ENCODE assay signal across 8 cellular contexts in genomic region chr4:40149960-40150385, GRCh38. TPM values are rescaled to one million over a fixed set of nuclear protein-coding genes. Genes with fewer than 3 reads are reported as not detected.
DNase-seq lines count a peak whose midpoint lies in the region; ATAC-seq and TF ChIP-seq lines count a peak whose summit lies in the region.

No MANE protein-coding gene starts in this region.

- H3K27me3 ChIP-seq in RWPE2 (ENCODE audit: insufficient read depth, poor library complexity, severe bottlenecking) (no peaks in the 10 kb centered on the region), parathyroid adenoma (ENCODE audit: control insufficient read depth, insufficient read depth, low read length) (no peaks in the 10 kb centered on the region), upper lobe of right lung (no peaks in the 10 kb centered on the region)

- H3K27me3 Mint-ChIP-seq in activated T-helper 1 cell treated with anti-CD3 and anti-CD28 coated beads, Interleukin-12 subunit alpha, Interleukin-12 subunit beta, Interleukin-2, Interleukin-4 antibody, amounts not matched to agents 30 ng/mL and 10 ng/mL and 1 ng/mL, durations not matched to agents 14 hours and 24 hours and 36 hours (ENCODE audit: insufficient read depth), result no peaks in the 10 kb centered on the region

- no peak overlapping the region for H3K4me2 ChIP-seq in parathyroid adenoma (ENCODE audit: low read length)

- H3K9me3 Mint-ChIP-seq in activated T-helper 1 cell treated with anti-CD3 and anti-CD28 coated beads, Interleukin-12 subunit alpha, Interleukin-12 subunit beta, Interleukin-2, Interleukin-4 antibody, amounts not matched to agents 30 ng/mL and 10 ng/mL and 1 ng/mL, durations not matched to agents 14 hours and 24 hours and 36 hours, result peaks cover 15% of the 10 kb centered on the region

- H3K4me3 ChIP-seq in RWPE2 (ENCODE audit: severe bottlenecking) (no peak overlapping the region), fibroblast of villous mesenchyme (ENCODE audit: low read depth, low read length) (no peak overlapping the region), parathyroid adenoma (ENCODE audit: low read depth, low read length) (no peak overlapping the region), upper lobe of right lung (no peak overlapping the region)

- H3K4me1 Mint-ChIP-seq in activated T-helper 1 cell treated with anti-CD3 and anti-CD28 coated beads, Interleukin-12 subunit alpha, Interleukin-12 subunit beta, Interleukin-2, Interleukin-4 antibody, amounts not matched to agents 30 ng/mL and 10 ng/mL and 1 ng/mL, durations not matched to agents 14 hours and 24 hours and 36 hours (ENCODE audit: low read depth), result no peaks in the 10 kb centered on the region

- DNase-seq in AG20443 (ENCODE audit: low spot score) (peak; percentile 62), RWPE2 (ENCODE audit: low spot score) (no peak), fibroblast of villous mesenchyme (ENCODE audit: low read depth) (peak; percentile 73), upper lobe of right lung (no peak)
- peak; percentile 67 for DNase-seq in activated T-helper 1 cell treated with anti-CD3 and anti-CD28 coated beads, Interleukin-12 subunit alpha, Interleukin-12 subunit beta, Interleukin-2, Interleukin-4 antibody, amounts not matched to agents 30 ng/mL and 10 ng/mL and 1 ng/mL, durations not matched to agents 14 hours and 24 hours and 36 hours (ENCODE audit: low spot score)

- TF ChIP-seq CTCF in LNCAP (IDR thresholded peaks at IDR 0.05) (peak; percentile 87), RWPE2 (IDR thresholded peaks at IDR 0.05; ENCODE audit: poor library complexity, severe bottlenecking) (peak; percentile 86), fibroblast of villous mesenchyme (IDR thresholded peaks at IDR 0.05; ENCODE audit: insufficient read depth, low read depth, low read length) (peak; percentile 80), parathyroid adenoma (IDR thresholded peaks at IDR 0.05) (peak; percentile 69), upper lobe of right lung (IDR thresholded peaks at IDR 0.05) (peak; percentile 94)

- H3K9ac ChIP-seq in parathyroid adenoma, result no peak overlapping the region

- H3K4me1 ChIP-seq in RWPE2 (ENCODE audit: insufficient read depth, poor library complexity, severe bottlenecking) (no peaks in the 10 kb centered on the region), parathyroid adenoma (no peaks in the 10 kb centered on the region), upper lobe of right lung (no peaks in the 10 kb centered on the region)

- intact Hi-C loops in activated T-helper 1 cell treated with anti-CD3 and anti-CD28 coated beads, Interleukin-12 subunit alpha, Interleukin-12 subunit beta, Interleukin-2, Interleukin-4 antibody, amounts not matched to agents 30 ng/mL and 10 ng/mL and 1 ng/mL, durations not matched to agents 14 hours and 24 hours and 36 hours (cut with micrococcal nuclease), result loop anchor here (1.0 to 10.0 kb wide), 10 partner anchors 41 to 692 kb away; no protein-coding TSS in a partner anchor
- intact Hi-C loops in upper lobe of right lung (cut with DNase I), result loop anchor here (10.0 kb wide), 1 partner anchor 155 kb away; no protein-coding TSS in a partner anchor

- H2AFZ ChIP-seq in parathyroid adenoma, result no peak overlapping the region

- H3K27ac ChIP-seq in RWPE2 (ENCODE audit: poor library complexity, severe bottlenecking), result no peak overlapping the region
- no peak overlapping the region for H3K27ac ChIP-seq in parathyroid adenoma
- H3K27ac ChIP-seq in upper lobe of right lung, result no peak overlapping the region

- ATAC-seq in GM18907 (IDR thresholded peaks at IDR 0.05; ENCODE audit: unreplicated experiment), result peak; percentile 73
- ATAC-seq in RWPE2 (ENCODE audit: low read depth), result peak; percentile 51; the same call in 1 of the 3 replicates
- peak; percentile 98 for ATAC-seq in upper lobe of right lung

- peak overlapping the region; percentile 48 for H3K27ac Mint-ChIP-seq in activated T-helper 1 cell treated with anti-CD3 and anti-CD28 coated beads, Interleukin-12 subunit alpha, Interleukin-12 subunit beta, Interleukin-2, Interleukin-4 antibody, amounts not matched to agents 30 ng/mL and 10 ng/mL and 1 ng/mL, durations not matched to agents 14 hours and 24 hours and 36 hours

- peaks cover 35% of the 10 kb centered on the region for H3K36me3 Mint-ChIP-seq in activated T-helper 1 cell treated with anti-CD3 and anti-CD28 coated beads, Interleukin-12 subunit alpha, Interleukin-12 subunit beta, Interleukin-2, Interleukin-4 antibody, amounts not matched to agents 30 ng/mL and 10 ng/mL and 1 ng/mL, durations not matched to agents 14 hours and 24 hours and 36 hours (ENCODE audit: low read depth)

- H3K9me3 ChIP-seq in RWPE2 (ENCODE audit: severe bottlenecking), result no peaks in the 10 kb centered on the region
- no peaks in the 10 kb centered on the region for H3K9me3 ChIP-seq in parathyroid adenoma (ENCODE audit: control insufficient read depth, low read length)
- no peaks in the 10 kb centered on the region for H3K9me3 ChIP-seq in upper lobe of right lung

- H3K36me3 ChIP-seq in RWPE2 (ENCODE audit: low read depth) (no peaks in the 10 kb centered on the region), parathyroid adenoma (ENCODE audit: control insufficient read depth, insufficient read depth, low read length) (no peaks in the 10 kb centered on the region), upper lobe of right lung (peaks cover 6% of the 10 kb centered on the region)

- no peak overlapping the region for H3K4me3 Mint-ChIP-seq in activated T-helper 1 cell treated with anti-CD3 and anti-CD28 coated beads, Interleukin-12 subunit alpha, Interleukin-12 subunit beta, Interleukin-2, Interleukin-4 antibody, amounts not matched to agents 30 ng/mL and 10 ng/mL and 1 ng/mL, durations not matched to agents 14 hours and 24 hours and 36 hours

- H3K79me2 ChIP-seq in parathyroid adenoma, result no peaks in the 10 kb centered on the region

RNA-seq across cellular contexts. Expression of gene RHOH, which starts 46.9 kb away (rescaled TPM):
- 105 and 111 TPM in 2 replicates for total RNA-seq in activated T-helper 1 cell treated with anti-CD3 and anti-CD28 coated beads, Interleukin-12 subunit alpha, Interleukin-12 subunit beta, Interleukin-2, Interleukin-4 antibody, amounts not matched to agents 30 ng/mL and 10 ng/mL and 1 ng/mL, durations not matched to agents 14 hours and 24 hours and 36 hours
- under 0.01 TPM in 1 of 2 replicates, not detected in the other for total RNA-seq in fibroblast of villous mesenchyme
- total RNA-seq in upper lobe of right lung, result 8.8 TPM

Comparison
In these comparisons a context has a peak if more than half of its experiments do, and no peak if none do; other contexts are left out.
1. DNase-seq: peak in AG20443 (single experiment), activated T-helper 1 cell treated with anti-CD3 and anti-CD28 coated beads, Interleukin-12 subunit alpha, Interleukin-12 subunit beta, Interleukin-2, Interleukin-4 antibody, amounts not matched to agents 30 ng/mL and 10 ng/mL and 1 ng/mL, durations not matched to agents 14 hours and 24 hours and 36 hours (single experiment) and fibroblast of villous mesenchyme (single experiment); none in RWPE2 (single experiment) and upper lobe of right lung (single experiment).
2. RNA of gene RHOH, which starts 46.9 kb away (total RNA-seq): 105 to 111 TPM in activated T-helper 1 cell treated with anti-CD3 and anti-CD28 coated beads, Interleukin-12 subunit alpha, Interleukin-12 subunit beta, Interleukin-2, Interleukin-4 antibody, amounts not matched to agents 30 ng/mL and 10 ng/mL and 1 ng/mL, durations not matched to agents 14 hours and 24 hours and 36 hours; 8.8 TPM in upper lobe of right lung (single experiment) and under 0.01 TPM in fibroblast of villous mesenchyme; every median in the first group is over 10 times any median in the second.
3. Peak in every context shown above with its lines, with median percentiles within 50 percentile points of each other: ATAC-seq and CTCF ChIP-seq.